ENCODE assay signal across 11 cellular contexts in the genomic region with DNA sequence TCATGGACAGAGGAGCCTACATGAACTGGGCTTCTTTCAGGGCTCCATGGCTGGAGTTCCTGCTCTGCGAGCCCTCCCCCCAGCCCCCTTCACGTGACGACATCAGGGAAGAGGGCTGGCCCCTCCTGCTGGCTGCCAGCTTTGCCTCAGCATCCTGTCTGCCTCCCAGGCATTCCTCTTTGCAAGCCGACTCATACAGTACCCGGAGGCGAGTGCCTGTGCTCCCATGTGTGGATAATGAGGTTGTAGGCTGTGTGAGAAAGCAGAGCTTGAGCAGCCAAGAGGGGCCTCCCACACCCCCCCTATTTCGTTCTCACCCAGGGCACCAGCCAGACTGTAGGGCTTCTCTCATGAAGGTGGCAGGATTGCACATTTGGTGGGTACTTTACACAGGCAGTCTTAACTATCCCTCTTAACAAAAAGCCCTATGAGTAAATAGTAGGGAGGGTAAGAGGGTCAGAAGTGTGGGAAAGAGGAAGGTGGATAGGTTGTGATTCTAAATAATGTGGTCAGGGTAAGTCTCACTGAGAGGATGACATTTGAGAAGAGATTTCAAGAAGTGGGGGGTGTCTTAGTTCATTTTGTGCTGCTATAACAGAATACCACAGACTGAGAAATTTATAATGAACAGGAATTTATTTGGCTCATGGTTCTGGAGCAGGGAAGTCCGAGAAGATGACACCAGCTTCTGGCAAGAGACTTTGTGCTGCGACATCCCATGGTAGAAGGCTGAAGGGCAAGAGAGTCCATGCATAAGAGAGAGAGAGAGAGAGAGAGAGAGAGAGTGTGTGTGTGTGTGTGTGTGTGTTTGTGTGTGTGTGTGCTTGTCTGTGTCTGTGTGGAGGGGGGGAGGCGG.
DNase-seq lines count a peak whose midpoint lies in the region; ATAC-seq, FAIRE-seq and TF ChIP-seq lines count a peak whose summit lies in the region.
"Had no signal": no experiment of that assay in that cellular context is flagged by ENCODE, and none has a peak within 500 bp of the region (broad histone marks: within the 10 kb centered on the region; RNA-seq: fewer than 3 reads in every experiment).

No MANE protein-coding gene starts in this region.

- no peaks in the 10 kb centered on the region for H4K20me1 ChIP-seq in neural progenitor cell (ENCODE audit: low read depth)

- H3K27ac ChIP-seq in endodermal cell (ENCODE audit: low read depth, low read length) (peak overlapping the region; percentile 40), neural progenitor cell (peak overlapping the region; percentile 15)

- H3K9ac ChIP-seq in endodermal cell (ENCODE audit: extremely low read depth, low read length, poor library complexity, severe bottlenecking): no peak overlapping the region
- H3K9ac ChIP-seq in neural progenitor cell: no peak overlapping the region

- H3K27me3 ChIP-seq in endodermal cell (ENCODE audit: control insufficient read depth, insufficient read depth, low read length, poor library complexity, severe bottlenecking): no peaks in the 10 kb centered on the region
- no peaks in the 10 kb centered on the region for H3K27me3 ChIP-seq in neural progenitor cell

- peak overlapping the region; percentile 84 for H2AFZ ChIP-seq in neural progenitor cell (replicated peaks)

- no peaks in the 10 kb centered on the region for H3K79me2 ChIP-seq in neural progenitor cell (ENCODE audit: low read depth)

- H3K4me2 ChIP-seq in neural progenitor cell: peak overlapping the region; percentile 24

- H3K9me3 ChIP-seq in endodermal cell (ENCODE audit: control insufficient read depth, low read length) (no peaks in the 10 kb centered on the region), neural progenitor cell (ENCODE audit: low read depth) (no peaks in the 10 kb centered on the region)

- H3K4me1 Mint-ChIP-seq in endodermal cell (peaks cover 6% of the 10 kb centered on the region), neural progenitor cell (peaks cover 15% of the 10 kb centered on the region)

- WGBS in endodermal cell (ENCODE audit: insufficient coverage in 1 of 2, insufficient read length in 1 of 2), 2 experiments: 35 to 37% methylated on average over 5 to 9 of the region's 10 CpGs

- peaks cover 3% of the 10 kb centered on the region for H3K4me1 ChIP-seq in endodermal cell (ENCODE audit: control insufficient read depth, insufficient read depth, low read length)
- H3K4me1 ChIP-seq in neural progenitor cell: peaks cover 18% of the 10 kb centered on the region

- ATAC-seq in omental fat pad (ENCODE audit: low FRiP score): no peak

- TF ChIP-seq CTCF in GM10248 (IDR thresholded peaks at IDR 0.05; ENCODE audit: control extremely low read depth, extremely low read depth, low read depth, missing control alignments) (no peak), endodermal cell (conservative IDR thresholded peaks at IDR 0.05) (no peak), neural progenitor cell (IDR thresholded peaks at IDR 0.05) (peak; percentile 31), omental fat pad (IDR thresholded peaks at IDR 0.05) (no peak)

- H3K4me3 ChIP-seq in endodermal cell (ENCODE audit: low read length): no peak overlapping the region
- no peak overlapping the region for H3K4me3 ChIP-seq in neural progenitor cell

- H3K9me3 Mint-ChIP-seq in endodermal cell (no peaks in the 10 kb centered on the region), neural progenitor cell (no peaks in the 10 kb centered on the region)

- no peak for FAIRE-seq in frontal cortex (lab: Jason Lieb, UNC)

- H3K4me3 Mint-ChIP-seq in endodermal cell (no peak overlapping the region), neural progenitor cell (no peak overlapping the region)
- H3K4me3 Mint-ChIP-seq: activated naive CD8-positive, alpha-beta T cell had no signal

- no peak overlapping the region for H3K27ac Mint-ChIP-seq in endodermal cell
- H3K27ac Mint-ChIP-seq in neural progenitor cell: no peak overlapping the region
- H3K27ac Mint-ChIP-seq: activated naive CD8-positive, alpha-beta T cell had no signal

- H3K36me3 ChIP-seq in endodermal cell (ENCODE audit: control insufficient read depth, insufficient read depth, low read length) (no peaks in the 10 kb centered on the region), neural progenitor cell (no peaks in the 10 kb centered on the region)

- POLR2A ChIA-PET in GM10248 (lab: Yijun Ruan, JAX): no interaction called here

- DNase-seq in GM10248 (ENCODE audit: extremely low spot score): peak; percentile 17
- peak; percentile 77 for DNase-seq in NCI-H2227 (lab: John Stamatoyannopoulos, UW; ENCODE audit: unreplicated experiment)
- peak; percentile 89 for DNase-seq in endodermal cell
- peak; percentile 92 for DNase-seq in neural progenitor cell (ENCODE audit: low spot score)
- no peak for DNase-seq in frontal cortex (ENCODE audit: low spot score in 2 of 2)
- DNase-seq in omental fat pad (ENCODE audit: low spot score): no peak
- no peak for DNase-seq in DMS79 treated with DMSO at 0.1 percent for 48 hours (lab: John Stamatoyannopoulos, UW)
- DNase-seq in stimulated activated CD8-positive, alpha-beta memory T cell treated with anti-CD3 and anti-CD28 coated beads, Interleukin-4, amount 100 ng/mL, for 48 hours: no peak
- DNase-seq: NCI-H524 treated with DMSO at 0.1 percent for 48 hours, substantia nigra had no signal

- H3F3A ChIP-seq in neural progenitor cell (ENCODE audit: low read depth): no peaks in the 10 kb centered on the region

- H3K27me3 Mint-ChIP-seq in endodermal cell (ENCODE audit: insufficient read depth): no peaks in the 10 kb centered on the region
- no peaks in the 10 kb centered on the region for H3K27me3 Mint-ChIP-seq in neural progenitor cell (ENCODE audit: insufficient read depth, low read depth)
- H3K27me3 Mint-ChIP-seq: activated naive CD8-positive, alpha-beta T cell had no signal

- H3K36me3 Mint-ChIP-seq in endodermal cell (ENCODE audit: low read depth) (no peaks in the 10 kb centered on the region), neural progenitor cell (no peaks in the 10 kb centered on the region)

- CTCF ChIA-PET in GM10248 (lab: Yijun Ruan, JAX): no interaction called here

Comparison
In these comparisons a context has a peak if more than half of its experiments do, and no peak if none do; other contexts are left out.
1. DNase-seq: peak in GM10248 (single experiment), NCI-H2227 (single experiment), endodermal cell (single experiment) and neural progenitor cell (single experiment); none in frontal cortex (0 of 2), omental fat pad (single experiment), DMS79 treated with DMSO at 0.1 percent for 48 hours (single experiment) and stimulated activated CD8-positive, alpha-beta memory T cell treated with anti-CD3 and anti-CD28 coated beads, Interleukin-4, amount 100 ng/mL, for 48 hours (single experiment).